In genomic region chr9:87102131-87102530, GRCh38 we compare ENCODE assay signal across 25 cellular contexts.
"Had no signal": no experiment of that assay in that cellular context is flagged by ENCODE, and none has a peak within 500 bp of the region (broad histone marks: within the 10 kb centered on the region; RNA-seq: fewer than 3 reads in every experiment).

No MANE protein-coding gene starts in this region.

- H2AFZ ChIP-seq: hepatocyte, parathyroid adenoma had no signal

- H3K9me3 Mint-ChIP-seq: stimulated activated effector memory CD8-positive, alpha-beta T cell treated with anti-CD3 and anti-CD28 coated beads, Interleukin-12 subunit alpha, Interleukin-12 subunit beta, amount 100 ng/mL, for 72 hours had no signal

- ATAC-seq: foreskin keratinocyte; gastroesophageal sphincter; heart left ventricle; left cardiac atrium; left lung; naive thymus-derived CD8-positive, alpha-beta T cell; sciatic nerve; stimulated activated effector memory CD8-positive, alpha-beta T cell treated with anti-CD3 and anti-CD28 coated beads, Interleukin-12 subunit alpha, Interleukin-12 subunit beta, amount 100 ng/mL, for 72 hours had no signal

- H3K4me3 ChIP-seq: coronary artery, esophagus squamous epithelium, gastroesophageal sphincter, heart left ventricle, hepatocyte, left lung, right atrium auricular region, stomach, thyroid gland, vagina had no signal

- H3K27ac ChIP-seq: coronary artery, esophagus squamous epithelium, foreskin keratinocyte, gastroesophageal sphincter, heart left ventricle, hepatocyte, left lung, neutrophil, parathyroid adenoma, right atrium auricular region, stomach, thyroid gland, vagina had no signal

- H3K27me3 ChIP-seq: esophagus squamous epithelium, foreskin keratinocyte, gastroesophageal sphincter, hepatocyte, left lung, neutrophil, right atrium auricular region, stomach, thyroid gland, vagina had no signal

- H3K4me3 Mint-ChIP-seq: naive thymus-derived CD8-positive, alpha-beta T cell; stimulated activated effector memory CD8-positive, alpha-beta T cell treated with anti-CD3 and anti-CD28 coated beads, Interleukin-12 subunit alpha, Interleukin-12 subunit beta, amount 100 ng/mL, for 72 hours had no signal

- H3K9ac ChIP-seq: parathyroid adenoma had no signal

- H3K9me3 ChIP-seq: esophagus squamous epithelium, gastroesophageal sphincter, heart left ventricle, left lung, neutrophil, right atrium auricular region, stomach, thyroid gland, vagina had no signal

- H3K36me3 ChIP-seq: esophagus squamous epithelium, gastroesophageal sphincter, heart left ventricle, left lung, neutrophil, right atrium auricular region, stomach, thyroid gland, vagina had no signal

- H3K4me2 ChIP-seq: hepatocyte had no signal

- H3K79me2 ChIP-seq: hepatocyte, parathyroid adenoma had no signal

- H3K4me1 ChIP-seq: esophagus squamous epithelium, gastroesophageal sphincter, left lung, parathyroid adenoma, right atrium auricular region, vagina had no signal

- H3K36me3 Mint-ChIP-seq: naive thymus-derived CD8-positive, alpha-beta T cell; stimulated activated effector memory CD8-positive, alpha-beta T cell treated with anti-CD3 and anti-CD28 coated beads, Interleukin-12 subunit alpha, Interleukin-12 subunit beta, amount 100 ng/mL, for 72 hours had no signal

- DNase-seq: dermis blood vessel endothelial cell; effector memory CD4-positive, alpha-beta T cell; esophagus squamous epithelium; foreskin keratinocyte; heart left ventricle; left cardiac atrium; left lung; mesendoderm; naive thymus-derived CD8-positive, alpha-beta T cell; stimulated activated CD4-positive, alpha-beta T cell treated with anti-CD3 and anti-CD28 coated beads, Interleukin-2, amount 100 ng/mL, for 24 hours; stimulated activated CD4-positive, alpha-beta T cell treated with anti-CD3 and anti-CD28 coated beads, Interleukin-4, amount 100 ng/mL, for 24 hours; stimulated activated naive CD4-positive, alpha-beta T cell treated with Interleukin-2 at 50 U/mL for 16 hours; stomach; thyroid gland; trophoblast cell had no signal

- H3K4me1 Mint-ChIP-seq: naive thymus-derived CD8-positive, alpha-beta T cell; stimulated activated effector memory CD8-positive, alpha-beta T cell treated with anti-CD3 and anti-CD28 coated beads, Interleukin-12 subunit alpha, Interleukin-12 subunit beta, amount 100 ng/mL, for 72 hours had no signal

- H3K27ac Mint-ChIP-seq: naive thymus-derived CD8-positive, alpha-beta T cell; progenitor cell of endocrine pancreas; stimulated activated effector memory CD8-positive, alpha-beta T cell treated with anti-CD3 and anti-CD28 coated beads, Interleukin-12 subunit alpha, Interleukin-12 subunit beta, amount 100 ng/mL, for 72 hours had no signal
